23 cellular contexts compared by ENCODE assay signal in the genomic region with DNA sequence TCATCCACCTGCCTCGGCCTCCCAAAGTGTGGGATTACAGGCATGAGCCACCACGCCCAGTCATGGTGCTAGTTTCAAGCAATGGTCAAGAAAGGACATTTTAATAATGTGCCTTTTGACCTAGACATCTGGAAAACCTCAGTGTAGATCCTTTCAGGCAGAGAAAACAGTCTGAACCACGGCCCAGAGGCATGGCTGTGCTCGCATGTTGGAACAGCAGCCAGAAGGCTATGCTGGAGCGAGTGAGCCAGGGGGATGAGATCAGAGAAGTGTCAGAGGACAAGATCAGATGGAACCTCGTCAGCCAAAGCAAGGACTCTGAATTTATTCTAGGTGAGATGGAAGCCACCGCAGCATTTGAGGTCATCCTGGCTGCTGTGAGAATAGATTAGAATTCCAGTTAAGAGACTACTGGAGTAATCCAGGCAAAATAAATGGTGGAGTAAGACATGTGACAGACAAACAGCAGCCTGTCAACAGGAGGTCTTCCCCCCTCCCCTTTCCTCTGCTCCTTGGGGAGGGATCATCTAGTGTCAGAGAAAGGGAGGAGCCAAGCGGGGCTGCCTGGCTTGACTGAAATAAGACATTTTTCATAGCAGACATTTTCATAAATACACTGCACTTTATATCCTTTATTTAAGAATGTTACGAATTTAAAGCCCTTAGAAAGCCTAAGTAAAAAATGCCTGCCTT. TPM values are rescaled to one million over a fixed set of nuclear protein-coding genes. Genes with fewer than 3 reads are reported as not detected.
DNase-seq lines count a peak whose midpoint lies in the region; ATAC-seq and TF ChIP-seq lines count a peak whose summit lies in the region.
"Had no signal": no experiment of that assay in that cellular context is flagged by ENCODE, and none has a peak within 500 bp of the region (broad histone marks: within the 10 kb centered on the region; RNA-seq: fewer than 3 reads in every experiment).

No MANE protein-coding gene starts in this region.

- TF ChIP-seq EP300 in upper lobe of left lung (IDR thresholded peaks at IDR 0.05) = no peak

- H3K9me3 ChIP-seq in upper lobe of left lung = no peaks in the 10 kb centered on the region
- H3K9me3 ChIP-seq: neutrophil had no signal

- peaks cover 9% of the 10 kb centered on the region for H3K4me1 Mint-ChIP-seq in progenitor cell of endocrine pancreas (ENCODE audit: low read depth)
- H3K4me1 Mint-ChIP-seq: CD4-positive, CD25-positive, alpha-beta regulatory T cell; central memory CD8-positive, alpha-beta T cell had no signal

- 39 to 51% methylated on average over 9 of the region's 9 CpGs for WGBS in lower leg skin, 2 donors
- 81 to 82% methylated on average over 9 of the region's 9 CpGs for WGBS in upper lobe of left lung, 2 donors

- no peak overlapping the region for H3K4me3 Mint-ChIP-seq in progenitor cell of endocrine pancreas (ENCODE audit: low read depth)
- H3K4me3 Mint-ChIP-seq: activated CD4-positive, alpha-beta memory T cell treated with anti-CD3 and anti-CD28 coated beads for 36 hours; activated T-cell treated with anti-CD3 and anti-CD28 coated beads, Interleukin-2, amount 50 U/mL, for 24 hours; CD4-positive, CD25-positive, alpha-beta regulatory T cell; central memory CD8-positive, alpha-beta T cell had no signal

- H3K4me3 ChIP-seq in fibroblast of mammary gland (ENCODE audit: control insufficient read depth, low read depth, low read length) (no peak overlapping the region), lower leg skin (ENCODE audit: low read depth, poor library complexity, severe bottlenecking) (no peak overlapping the region), upper lobe of left lung (no peak overlapping the region)
- H3K4me3 ChIP-seq: PC-9, skin epidermis had no signal

- no peaks in the 10 kb centered on the region for H3K27me3 ChIP-seq in upper lobe of left lung
- H3K27me3 ChIP-seq: neutrophil had no signal

- H3K27ac Mint-ChIP-seq in progenitor cell of endocrine pancreas = no peak overlapping the region
- H3K27ac Mint-ChIP-seq: activated CD4-positive, alpha-beta memory T cell treated with anti-CD3 and anti-CD28 coated beads for 36 hours; activated T-cell treated with anti-CD3 and anti-CD28 coated beads, Interleukin-2, amount 50 U/mL, for 24 hours; CD4-positive, CD25-positive, alpha-beta regulatory T cell had no signal

- H3K27ac ChIP-seq in upper lobe of left lung = no peak overlapping the region
- H3K27ac ChIP-seq: 22Rv1, neutrophil, PC-9 had no signal

- peaks cover 0 to 12% (median 0%) of the 10 kb centered on the region in 4 donors for H3K36me3 ChIP-seq in upper lobe of left lung

- DNase-seq in DMS 273 (lab: John Stamatoyannopoulos, UW; ENCODE audit: unreplicated experiment) (peak; percentile 30), DMS 273 treated with DMSO at 0.1 percent for 48 hours (lab: John Stamatoyannopoulos, UW) (no peak), fibroblast of mammary gland (ENCODE audit: low read depth) (peak; percentile 83), lower leg skin (ENCODE audit: low spot score in 2 of 2) (peak; percentile 49 to 83), upper lobe of left lung (no peak), NCI-H345 treated with DMSO at 0.1 percent for 48 hours (lab: John Stamatoyannopoulos, UW; ENCODE audit: unreplicated experiment) (no peak), progenitor cell of endocrine pancreas (ENCODE audit: low spot score, unreplicated experiment) (no peak)
- no peak for DNase-seq in activated CD4-positive, alpha-beta T cell treated with anti-CD3 and anti-CD28 coated beads, Interleukin-2, amount 50 U/mL, for 48 hours
- DNase-seq: activated CD4-positive, alpha-beta memory T cell treated with anti-CD3 and anti-CD28 coated beads for 36 hours; activated T-cell treated with anti-CD3 and anti-CD28 coated beads, Interleukin-2, amount 50 U/mL, for 24 hours; CD4-positive, CD25-positive, alpha-beta regulatory T cell; DND-41; glutamatergic neuron; islet precursor cell; MM.1S; NCI-H1930; NCI-H526; PC-9; stimulated activated CD4-positive, alpha-beta T cell treated with anti-CD3 and anti-CD28 coated beads, Interleukin-4, amount 100 ng/mL, for 24 hours had no signal

- no peaks in the 10 kb centered on the region for H3K9me3 Mint-ChIP-seq in progenitor cell of endocrine pancreas (ENCODE audit: low read depth)
- H3K9me3 Mint-ChIP-seq: activated CD4-positive, alpha-beta memory T cell treated with anti-CD3 and anti-CD28 coated beads for 36 hours; activated T-cell treated with anti-CD3 and anti-CD28 coated beads, Interleukin-2, amount 50 U/mL, for 24 hours; CD4-positive, CD25-positive, alpha-beta regulatory T cell; central memory CD8-positive, alpha-beta T cell had no signal

- H3K4me1 ChIP-seq in upper lobe of left lung = peaks cover 10 to 14% (median 10%) of the 10 kb centered on the region in 4 donors

- H3K36me3 Mint-ChIP-seq in progenitor cell of endocrine pancreas (ENCODE audit: insufficient read depth) = no peaks in the 10 kb centered on the region

- TF ChIP-seq POLR2A in lower leg skin (IDR thresholded peaks at IDR 0.05) = no peak
- TF ChIP-seq POLR2A in upper lobe of left lung (IDR thresholded peaks at IDR 0.05) = no peak

- H3K27me3 Mint-ChIP-seq in progenitor cell of endocrine pancreas = no peaks in the 10 kb centered on the region
- H3K27me3 Mint-ChIP-seq: activated CD4-positive, alpha-beta memory T cell treated with anti-CD3 and anti-CD28 coated beads for 36 hours; activated T-cell treated with anti-CD3 and anti-CD28 coated beads, Interleukin-2, amount 50 U/mL, for 24 hours; CD4-positive, CD25-positive, alpha-beta regulatory T cell; central memory CD8-positive, alpha-beta T cell had no signal

- no peak for TF ChIP-seq CTCF in fibroblast of mammary gland (conservative IDR thresholded peaks at IDR 0.05; ENCODE audit: control insufficient read depth, insufficient read depth, low read depth, low read length)
- TF ChIP-seq CTCF in lower leg skin (IDR thresholded peaks at IDR 0.05) = no peak
- no peak for TF ChIP-seq CTCF in upper lobe of left lung (IDR thresholded peaks at IDR 0.05)
- no peak for TF ChIP-seq CTCF in progenitor cell of endocrine pancreas (IDR thresholded peaks at IDR 0.05; ENCODE audit: unreplicated experiment)

- peak; percentile 54 to 92 for ATAC-seq in upper lobe of left lung (ENCODE audit: low FRiP score in 2 of 2)

- intact Hi-C loops in lower leg skin (cut with DNase I; ENCODE audit: low total_unique reads) = no loop called here

RNA-seq across cellular contexts. Expression of a gene that starts 40.5 kb away (rescaled TPM):
- total RNA-seq in lower leg skin (1 to 10 TPM; 1.8 to 5.6 (median 4.9) TPM), upper lobe of left lung (1 to 10 TPM in 5 of 6 donors, not detected in 1; 3.7 to 8.5 (median 7.2) TPM), progenitor cell of endocrine pancreas (not detected in 2 replicates)
- total RNA-seq: activated CD4-positive, alpha-beta memory T cell treated with anti-CD3 and anti-CD28 coated beads for 36 hours; PC-9 had no signal

Comparison
In these comparisons a context has a peak if more than half of its experiments do, and no peak if none do; other contexts are left out.
1. DNase-seq: peak in DMS 273 (single experiment), fibroblast of mammary gland (single experiment) and lower leg skin (2 of 2); none in DMS 273 treated with DMSO at 0.1 percent for 48 hours (single experiment), upper lobe of left lung (0 of 2), NCI-H345 treated with DMSO at 0.1 percent for 48 hours (single experiment), progenitor cell of endocrine pancreas (single experiment) and activated CD4-positive, alpha-beta T cell treated with anti-CD3 and anti-CD28 coated beads, Interleukin-2, amount 50 U/mL, for 48 hours (0 of 2).